In genomic region chr2:85181093-85181685, GRCh38 we compare ENCODE assay signal across 15 cellular contexts. TPM values are rescaled to one million over a fixed set of nuclear protein-coding genes. Genes with fewer than 3 reads are reported as not detected.
A peak's percentile ranks its signal among the peaks of the same experiment; 100 is the strongest.
DNase-seq lines count a peak whose midpoint lies in the region; ATAC-seq, FAIRE-seq and TF ChIP-seq lines count a peak whose summit lies in the region.
"Had no signal": no experiment of that assay in that cellular context is flagged by ENCODE, and none has a peak within 500 bp of the region (broad histone marks: within the 10 kb centered on the region; RNA-seq: fewer than 3 reads in every experiment).

No MANE protein-coding gene starts in this region.

- H3K9me3 Mint-ChIP-seq in brain: peaks cover 0 to 2% (median 0%) of the 10 kb centered on the region in 5 experiments
- H3K9me3 Mint-ChIP-seq in neural crest cell: no peaks in the 10 kb centered on the region
- no peaks in the 10 kb centered on the region for H3K9me3 Mint-ChIP-seq in activated naive CD8-positive, alpha-beta T cell treated with anti-CD3 and anti-CD28 coated beads, Interleukin-2, amount 50 U/mL, for 24 hours

- peaks cover 12% of the 10 kb centered on the region for H3K36me3 Mint-ChIP-seq in brain
- H3K36me3 Mint-ChIP-seq in neural crest cell (ENCODE audit: low read depth): peaks cover 9% of the 10 kb centered on the region
- no peaks in the 10 kb centered on the region for H3K36me3 Mint-ChIP-seq in activated naive CD8-positive, alpha-beta T cell treated with anti-CD3 and anti-CD28 coated beads, Interleukin-2, amount 50 U/mL, for 24 hours (ENCODE audit: low read depth)

- DNase-seq in DMS 273 (lab: John Stamatoyannopoulos, UW; ENCODE audit: unreplicated experiment) (peak; percentile 29), DMS 273 treated with DMSO at 0.1 percent for 48 hours (lab: John Stamatoyannopoulos, UW) (no peak), HTR-8/SVneo (ENCODE audit: insufficient read length, low spot score) (no peak), neural crest cell (ENCODE audit: low read depth, low spot score) (no peak), EL (no peak)
- DNase-seq in activated naive CD8-positive, alpha-beta T cell treated with anti-CD3 and anti-CD28 coated beads, Interleukin-2, amount 50 U/mL, for 24 hours: no peak
- DNase-seq: activated T-cell treated with anti-CD3 and anti-CD28 coated beads for 4 hours, caudate nucleus, lower lobe of right lung, NCI-H524 treated with DMSO at 0.1 percent for 48 hours, sigmoid colon, T-helper 9 cell had no signal

- no peak overlapping the region for H3K4me3 Mint-ChIP-seq in brain
- H3K4me3 Mint-ChIP-seq in neural crest cell: no peak overlapping the region
- H3K4me3 Mint-ChIP-seq in activated naive CD8-positive, alpha-beta T cell treated with anti-CD3 and anti-CD28 coated beads, Interleukin-2, amount 50 U/mL, for 24 hours: no peak overlapping the region

- H3K4me1 Mint-ChIP-seq in brain: peaks cover 52% of the 10 kb centered on the region
- H3K4me1 Mint-ChIP-seq in neural crest cell: peaks cover 51% of the 10 kb centered on the region
- H3K4me1 Mint-ChIP-seq in activated naive CD8-positive, alpha-beta T cell treated with anti-CD3 and anti-CD28 coated beads, Interleukin-2, amount 50 U/mL, for 24 hours: no peaks in the 10 kb centered on the region

- H3K27me3 Mint-ChIP-seq in brain (peaks cover 2% of the 10 kb centered on the region), neural crest cell (ENCODE audit: low read depth) (no peaks in the 10 kb centered on the region)
- H3K27me3 Mint-ChIP-seq in activated naive CD8-positive, alpha-beta T cell treated with anti-CD3 and anti-CD28 coated beads, Interleukin-2, amount 50 U/mL, for 24 hours: no peaks in the 10 kb centered on the region

- ATAC-seq in activated naive CD8-positive, alpha-beta T cell treated with anti-CD3 and anti-CD28 coated beads, Interleukin-2, amount 50 U/mL, for 24 hours: no peak
- no peak for ATAC-seq in GM18502 (IDR thresholded peaks at IDR 0.05; ENCODE audit: poor library complexity, unreplicated experiment)

- peak; percentile 23 for FAIRE-seq in HTR-8/SVneo (lab: Jason Lieb, UNC)
- FAIRE-seq: G401.6 had no signal

- TF ChIP-seq CTCF in brain (conservative IDR thresholded peaks at IDR 0.05) (no peak), neural crest cell (conservative IDR thresholded peaks at IDR 0.05) (peak; percentile 42)

- peak overlapping the region in 3 of 5 experiments; percentile 25 to 86 (median 40) for H3K27ac Mint-ChIP-seq in brain
- H3K27ac Mint-ChIP-seq in neural crest cell (ENCODE audit: unreplicated experiment): peak overlapping the region; percentile 17
- H3K27ac Mint-ChIP-seq in activated naive CD8-positive, alpha-beta T cell treated with anti-CD3 and anti-CD28 coated beads, Interleukin-2, amount 50 U/mL, for 24 hours: no peak overlapping the region

RNA-seq across cellular contexts. Expression of gene TCF7L1, which starts 48.0 kb away (rescaled TPM):
- polyA plus RNA-seq in brain (ENCODE audit: insufficient read depth, low read depth, low replicate concordance): 15.3 TPM
- total RNA-seq in neural crest cell: 40.3 and 41.8 TPM in 2 replicates
